In genomic region chr7:27078616-27079233, GRCh38 we compare ENCODE assay signal across 16 cellular contexts. TPM values are rescaled to one million over a fixed set of nuclear protein-coding genes. Genes with fewer than 3 reads are reported as not detected.
DNase-seq lines count a peak whose midpoint lies in the region; TF ChIP-seq lines count a peak whose summit lies in the region.
"Had no signal": no experiment of that assay in that cellular context is flagged by ENCODE, and none has a peak within 500 bp of the region (broad histone marks: within the 10 kb centered on the region; RNA-seq: fewer than 3 reads in every experiment).

No MANE protein-coding gene starts in this region.

- H3K9me3 Mint-ChIP-seq in activated naive CD4-positive, alpha-beta T cell treated with anti-CD3 and anti-CD28 coated beads for 36 hours, result no peaks in the 10 kb centered on the region

- TF ChIP-seq CTCF in epithelial cell of esophagus (IDR thresholded peaks at IDR 0.05; ENCODE audit: insufficient read depth, low read depth, low read length, missing control alignments), result no peak

- H3K27ac Mint-ChIP-seq in activated naive CD4-positive, alpha-beta T cell treated with anti-CD3 and anti-CD28 coated beads for 36 hours, result no peak overlapping the region
- H3K27ac Mint-ChIP-seq: B cell, H9 had no signal

- H3K36me3 Mint-ChIP-seq in activated naive CD4-positive, alpha-beta T cell treated with anti-CD3 and anti-CD28 coated beads for 36 hours (ENCODE audit: low read depth), result no peaks in the 10 kb centered on the region
- H3K36me3 Mint-ChIP-seq: CD4-positive, alpha-beta memory T cell had no signal

- peaks cover 2% of the 10 kb centered on the region for H3K27me3 Mint-ChIP-seq in activated naive CD4-positive, alpha-beta T cell treated with anti-CD3 and anti-CD28 coated beads for 36 hours (ENCODE audit: low read depth)

- DNase-seq in ELR (ENCODE audit: low read depth) (peak; percentile 39), M059J (ENCODE audit: low read depth) (peak; percentile 46), epithelial cell of esophagus (ENCODE audit: low read depth) (peak; percentile 32), 8988T (no peak), activated gamma-delta T cell (lab: John Stamatoyannopoulos, UW) (no peak), NCI-H2227 (lab: John Stamatoyannopoulos, UW; ENCODE audit: unreplicated experiment) (no peak)
- DNase-seq in activated naive CD4-positive, alpha-beta T cell treated with anti-CD3 and anti-CD28 coated beads for 36 hours, result no peak
- DNase-seq: C1 segment of cervical spinal cord; CD4-positive, alpha-beta memory T cell; DMS153; DMS79 treated with DMSO at 0.1 percent for 48 hours; GDM1; GOT3; H9; KBM-7 had no signal

- H3K4me3 ChIP-seq in epithelial cell of esophagus (ENCODE audit: low read length), result no peak overlapping the region

- no peak overlapping the region for H3K4me3 Mint-ChIP-seq in activated naive CD4-positive, alpha-beta T cell treated with anti-CD3 and anti-CD28 coated beads for 36 hours
- H3K4me3 Mint-ChIP-seq: B cell; CD4-positive, alpha-beta memory T cell; H9 had no signal

- no peaks in the 10 kb centered on the region for H3K4me1 Mint-ChIP-seq in activated naive CD4-positive, alpha-beta T cell treated with anti-CD3 and anti-CD28 coated beads for 36 hours (ENCODE audit: low read depth)
- H3K4me1 Mint-ChIP-seq: CD4-positive, alpha-beta memory T cell had no signal

- intact Hi-C loops in activated naive CD4-positive, alpha-beta T cell treated with anti-CD3 and anti-CD28 coated beads for 36 hours (cut with micrococcal nuclease), result no loop called here

- CTCF ChIA-PET in activated naive CD4-positive, alpha-beta T cell treated with anti-CD3 and anti-CD28 coated beads for 36 hours (lab: Charles Lee), result interaction anchor here (0.6 kb wide), 1 partner anchor 16 kb away, joined by 3 read pairs; no protein-coding TSS in a partner anchor

RNA-seq across cellular contexts. Expression of gene HOXA1, which starts 17.1 kb away (rescaled TPM):
- total RNA-seq in M059J (2014; rRNA removed; shearing (Covaris generic)), result 8.2 and 9.1 TPM in 2 replicates
- under 1 TPM; 0.24 to 0.30 TPM for total RNA-seq in activated naive CD4-positive, alpha-beta T cell treated with anti-CD3 and anti-CD28 coated beads for 36 hours
- total RNA-seq: H9 had no signal

RNA-seq across cellular contexts. Expression of gene HOXA2, which starts 23.8 kb away (rescaled TPM):
- total RNA-seq in M059J (2014; rRNA removed; shearing (Covaris generic)), result 1.7 and 2.2 TPM in 2 replicates
- not detected for total RNA-seq in activated naive CD4-positive, alpha-beta T cell treated with anti-CD3 and anti-CD28 coated beads for 36 hours
- total RNA-seq: B cell; CD4-positive, alpha-beta memory T cell; H9 had no signal

RNA-seq across cellular contexts. Expression of gene HOXA4, which starts 51.8 kb away (rescaled TPM):
- total RNA-seq in M059J (2014; rRNA removed; shearing (Covaris generic)), result 4.9 and 5.8 TPM in 2 replicates
- under 1 TPM in 1 of 2 experiments, not detected in 1; 0.14 TPM for total RNA-seq in activated naive CD4-positive, alpha-beta T cell treated with anti-CD3 and anti-CD28 coated beads for 36 hours
- total RNA-seq: B cell, H9 had no signal

Comparison
In these comparisons a context has a peak if more than half of its experiments do, and no peak if none do; other contexts are left out.
1. DNase-seq: peak in ELR (single experiment), M059J (single experiment) and epithelial cell of esophagus (single experiment); none in 8988T (single experiment), activated gamma-delta T cell (single experiment), NCI-H2227 (single experiment) and activated naive CD4-positive, alpha-beta T cell treated with anti-CD3 and anti-CD28 coated beads for 36 hours (single experiment).